Comparison of ENCODE assay signal across 37 cellular contexts in the genomic region with DNA sequence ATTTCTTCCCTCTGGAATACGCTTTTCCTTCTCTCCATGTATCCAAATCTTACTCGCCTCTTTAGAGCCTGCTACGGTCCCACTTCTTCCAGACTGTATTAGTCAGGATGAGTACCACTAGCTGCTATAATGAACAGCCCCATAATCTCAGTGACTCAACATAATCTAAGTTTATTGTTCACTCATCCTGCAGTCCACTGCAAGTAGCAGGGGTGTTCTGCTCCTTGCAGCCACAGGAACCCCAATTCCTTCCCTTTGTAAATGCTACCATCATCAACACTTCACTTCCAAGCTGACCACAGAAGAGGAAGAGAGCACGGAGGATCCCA.
"Had no signal": no experiment of that assay in that cellular context is flagged by ENCODE, and none has a peak within 500 bp of the region (broad histone marks: within the 10 kb centered on the region; RNA-seq: fewer than 3 reads in every experiment).

No MANE protein-coding gene starts in this region.

- FAIRE-seq: astrocyte, TTC549 had no signal

- H3K4me1 Mint-ChIP-seq: activated T-helper 17 cell treated with anti-CD3 and anti-CD28 coated beads, Interleukin-2, amount 50 U/mL, for 72 hours had no signal

- H3K27ac Mint-ChIP-seq: activated B cell treated with CpG ODN at 0.5 μM for 24 hours; activated CD4-positive, alpha-beta memory T cell treated with anti-CD3 and anti-CD28 coated beads for 36 hours; activated CD4-positive, alpha-beta T cell treated with anti-CD3 and anti-CD28 coated beads, Interleukin-2, amount 10 ng/mL, durations not matched to agents 24 days and 14 days; activated CD8-positive, alpha-beta T cell treated with anti-CD3 and anti-CD28 coated beads for 36 hours; activated naive CD4-positive, alpha-beta T cell treated with anti-CD3 and anti-CD28 coated beads for 36 hours; activated naive CD4-positive, alpha-beta T cell treated with anti-CD3 and anti-CD28 coated beads, Interleukin-2, amount 50 U/mL, for 72 hours; activated naive CD8-positive, alpha-beta T cell treated with anti-CD3 and anti-CD28 coated beads for 36 hours; activated T-cell treated with anti-CD3 and anti-CD28 coated beads, Interleukin-2, amount 50 U/mL, for 72 hours; activated T-helper 1 cell treated with anti-CD3 and anti-CD28 coated beads, Interleukin-12 subunit alpha, Interleukin-12 subunit beta, Interleukin-2, Interleukin-4 antibody, amounts not matched to agents 30 ng/mL and 10 ng/mL and 1 ng/mL, durations not matched to agents 14 hours and 24 hours and 36 hours; activated T-helper 17 cell treated with anti-CD3 and anti-CD28 coated beads, Interleukin-2, amount 50 U/mL, for 72 hours; T-helper 1 cell treated with Interleukin-12 subunit alpha and Interleukin-12 subunit beta and Interleukin-4 antibody, amounts not matched to agents 30 μg/mL and 1 μg/mL, for 36 hours; T-helper 2 cell treated with Interferon-gamma antibody and Interleukin-4, amounts not matched to agents 5 μg/mL and 100 μg/mL, for 36 hours had no signal

- H3K4me3 Mint-ChIP-seq: activated B cell treated with CpG ODN at 0.5 μM for 24 hours; activated CD4-positive, alpha-beta memory T cell treated with anti-CD3 and anti-CD28 coated beads for 36 hours; activated CD4-positive, alpha-beta T cell treated with anti-CD3 and anti-CD28 coated beads, Interleukin-2, amount 10 ng/mL, durations not matched to agents 24 days and 14 days; activated CD8-positive, alpha-beta T cell treated with anti-CD3 and anti-CD28 coated beads for 36 hours; activated naive CD4-positive, alpha-beta T cell treated with anti-CD3 and anti-CD28 coated beads for 36 hours; activated naive CD8-positive, alpha-beta T cell treated with anti-CD3 and anti-CD28 coated beads for 36 hours; activated T-cell treated with anti-CD3 and anti-CD28 coated beads, Interleukin-2, amount 50 U/mL, for 4 hours; activated T-cell treated with anti-CD3 and anti-CD28 coated beads, Interleukin-2, amount 50 U/mL, for 72 hours; activated T-helper 1 cell treated with anti-CD3 and anti-CD28 coated beads, Interleukin-12 subunit alpha, Interleukin-12 subunit beta, Interleukin-2, Interleukin-4 antibody, amounts not matched to agents 30 ng/mL and 10 ng/mL and 1 ng/mL, durations not matched to agents 14 hours and 24 hours and 36 hours; activated T-helper 17 cell treated with anti-CD3 and anti-CD28 coated beads, Interleukin-2, amount 50 U/mL, for 72 hours; T-helper 1 cell treated with Interleukin-12 subunit alpha and Interleukin-12 subunit beta and Interleukin-4 antibody, amounts not matched to agents 30 μg/mL and 1 μg/mL, for 36 hours; T-helper 2 cell treated with Interferon-gamma antibody and Interleukin-4, amounts not matched to agents 5 μg/mL and 100 μg/mL, for 36 hours had no signal

- H3K9me3 Mint-ChIP-seq: activated T-helper 17 cell treated with anti-CD3 and anti-CD28 coated beads, Interleukin-2, amount 50 U/mL, for 72 hours had no signal

- H3K36me3 Mint-ChIP-seq: activated CD4-positive, alpha-beta memory T cell treated with anti-CD3 and anti-CD28 coated beads for 36 hours; activated naive CD4-positive, alpha-beta T cell treated with anti-CD3 and anti-CD28 coated beads, Interleukin-2, amount 50 U/mL, for 72 hours; activated naive CD8-positive, alpha-beta T cell treated with anti-CD3 and anti-CD28 coated beads for 36 hours had no signal

- DNase-seq: activated B cell treated with CpG ODN at 0.5 μM for 24 hours; activated CD4-positive, alpha-beta memory T cell treated with anti-CD3 and anti-CD28 coated beads for 36 hours; activated CD4-positive, alpha-beta T cell treated with anti-CD3 and anti-CD28 coated beads for 4 hours; activated CD4-positive, alpha-beta T cell treated with anti-CD3 and anti-CD28 coated beads, Interleukin-2, amount 10 ng/mL, durations not matched to agents 24 days and 14 days; activated CD4-positive, alpha-beta T cell treated with anti-CD3 and anti-CD28 coated beads, Interleukin-2, amount 50 U/mL, for 1 hour; activated CD4-positive, alpha-beta T cell treated with anti-CD3 and anti-CD28 coated beads, Interleukin-2, amount 50 U/mL, for 4 hours; activated CD4-positive, CD25-positive, alpha-beta regulatory T cell treated with anti-CD3 and anti-CD28 coated beads, Interleukin-2, amount 50 U/mL, for 72 hours; activated CD8-positive, alpha-beta memory T cell treated with anti-CD3 and anti-CD28 coated beads, Interleukin-2, amount 50 U/mL, for 4 hours; activated CD8-positive, alpha-beta T cell treated with anti-CD3 and anti-CD28 coated beads for 36 hours; activated effector memory CD4-positive, alpha-beta T cell treated with anti-CD3 and anti-CD28 coated beads, Interleukin-2, amount 50 U/mL, for 16 hours; activated gamma-delta T cell treated with Interleukin-2 at 50 U/mL for 16 hours; activated naive CD4-positive, alpha-beta T cell; activated naive CD4-positive, alpha-beta T cell treated with anti-CD3 and anti-CD28 coated beads for 36 hours; activated naive CD4-positive, alpha-beta T cell treated with anti-CD3 and anti-CD28 coated beads, Interleukin-2, amount 50 U/mL, for 16 hours; activated naive CD8-positive, alpha-beta T cell treated with anti-CD3 and anti-CD28 coated beads for 36 hours; activated T-cell treated with anti-CD3 and anti-CD28 coated beads for 4 hours; activated T-cell treated with anti-CD3 and anti-CD28 coated beads, Interleukin-2, amount 50 U/mL, for 1 hour; activated T-cell treated with anti-CD3 and anti-CD28 coated beads, Interleukin-2, amount 50 U/mL, for 4 hours; activated T-cell treated with anti-CD3 and anti-CD28 coated beads, Interleukin-2, amount 50 U/mL, for 72 hours; adrenal gland; amniotic stem cell; aorta; body of pancreas; brain microvascular endothelial cell; central memory CD4-positive, alpha-beta T cell; T-helper 1 cell; T-helper 2 cell; T-helper 9 cell had no signal

- H3K4me3 ChIP-seq: adrenal gland, body of pancreas, breast epithelium had no signal

- H3K27me3 Mint-ChIP-seq: activated CD4-positive, alpha-beta memory T cell treated with anti-CD3 and anti-CD28 coated beads for 36 hours; activated CD8-positive, alpha-beta T cell treated with anti-CD3 and anti-CD28 coated beads for 36 hours; activated naive CD8-positive, alpha-beta T cell treated with anti-CD3 and anti-CD28 coated beads for 36 hours; activated T-helper 17 cell treated with anti-CD3 and anti-CD28 coated beads, Interleukin-2, amount 50 U/mL, for 72 hours had no signal

- H3K36me3 ChIP-seq: adrenal gland, brain microvascular endothelial cell, breast epithelium had no signal

- H3K9me3 ChIP-seq: adrenal gland, body of pancreas had no signal

- H3K4me1 ChIP-seq: adrenal gland, breast epithelium had no signal

- ATAC-seq: activated CD8-positive, alpha-beta T cell treated with anti-CD3 and anti-CD28 coated beads for 36 hours; activated naive CD4-positive, alpha-beta T cell treated with anti-CD3 and anti-CD28 coated beads, Interleukin-2, amount 50 U/mL, for 72 hours; activated T-cell treated with anti-CD3 and anti-CD28 coated beads, Interleukin-2, amount 50 U/mL, for 4 hours; activated T-cell treated with anti-CD3 and anti-CD28 coated beads, Interleukin-2, amount 50 U/mL, for 72 hours; activated T-helper 17 cell treated with anti-CD3 and anti-CD28 coated beads, Interleukin-2, amount 50 U/mL, for 72 hours; body of pancreas had no signal

- H3K27me3 ChIP-seq: adrenal gland, body of pancreas, breast epithelium had no signal

- H3K27ac ChIP-seq: adrenal gland, body of pancreas, brain microvascular endothelial cell, breast epithelium, VCaP had no signal
